In the genomic region with DNA sequence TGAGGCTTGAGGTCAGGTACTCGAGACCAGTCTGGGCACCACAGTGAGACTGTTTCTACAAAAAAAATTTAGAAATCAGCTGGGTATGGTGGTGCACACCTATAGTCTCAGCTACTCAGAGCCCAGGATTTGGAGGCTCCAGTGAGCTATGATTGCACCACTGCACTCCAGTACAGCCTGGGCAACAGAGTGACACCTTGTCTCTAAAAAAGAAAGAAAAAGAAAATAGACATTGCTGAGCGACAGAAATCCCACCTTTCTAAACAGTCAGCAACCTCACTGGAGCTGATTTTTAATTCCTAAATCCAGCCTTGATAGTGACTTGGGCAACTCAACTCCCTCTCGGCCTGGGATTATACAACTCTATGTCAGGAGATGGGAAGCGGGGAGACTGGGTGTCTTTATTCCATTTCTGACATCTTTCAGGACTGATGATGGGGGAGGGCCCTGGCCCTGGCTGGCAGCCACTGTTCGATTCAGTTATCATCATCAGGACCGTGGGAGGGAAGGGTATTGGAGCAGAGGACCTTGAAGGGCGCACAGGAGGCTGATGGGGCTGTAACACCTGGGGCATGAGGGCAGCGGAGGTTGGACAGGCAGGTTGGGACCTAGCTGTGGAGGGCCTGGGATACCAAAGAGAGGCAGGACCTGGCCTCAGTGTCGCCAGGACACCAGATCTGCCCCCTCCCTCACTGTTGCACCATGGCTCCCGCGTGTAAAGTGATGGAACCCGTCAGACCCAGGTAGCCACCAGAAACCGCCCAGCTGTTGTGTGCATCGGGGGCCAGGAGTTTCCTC, we compare ENCODE assay signal across 8 cellular contexts. TPM values are rescaled to one million over a fixed set of nuclear protein-coding genes. Genes with fewer than 3 reads are reported as not detected.
DNase-seq lines count a peak whose midpoint lies in the region; ATAC-seq and TF ChIP-seq lines count a peak whose summit lies in the region.

No MANE protein-coding gene starts in this region.

- H2BK120ac ChIP-seq in mesenchymal stem cell (ENCODE audit: low read depth, low read length): peak overlapping the region; percentile 50

- H3K14ac ChIP-seq in mesenchymal stem cell (ENCODE audit: low read length in 2 of 2): peak overlapping the region in 1 of 2 experiments; percentile 50

- peaks cover 5% of the 10 kb centered on the region for H3K79me1 ChIP-seq in mesenchymal stem cell (replicated peaks; ENCODE audit: low read length, poor library complexity, severe bottlenecking)

- H3K36me3 Mint-ChIP-seq in activated T-cell treated with anti-CD3 and anti-CD28 coated beads, Interleukin-2, amount 50 U/mL, for 4 hours (ENCODE audit: insufficient read depth): no peaks in the 10 kb centered on the region

- DNase-seq in activated T-cell treated with anti-CD3 and anti-CD28 coated beads, Interleukin-2, amount 50 U/mL, for 4 hours: no peak
- DNase-seq in activated T-cell treated with anti-CD3 and anti-CD28 coated beads, Interleukin-2, amount 50 U/mL, for 1 hour: no peak
- DNase-seq in body of pancreas: peak; percentile 43 to 53 (median 47)
- DNase-seq in mesenchymal stem cell: no peak
- DNase-seq in upper lobe of right lung: no peak
- no peak for DNase-seq in cerebellar nuclear complex (lab: John Stamatoyannopoulos, UW)
- no peak for DNase-seq in SW 1271 (lab: John Stamatoyannopoulos, UW)

- no peak overlapping the region for H2AFZ ChIP-seq in mesenchymal stem cell (ENCODE audit: low read depth, low read length)

- peak overlapping the region; percentile 88 for H3K4me3 Mint-ChIP-seq in activated T-cell treated with anti-CD3 and anti-CD28 coated beads, Interleukin-2, amount 50 U/mL, for 4 hours

- H3K4ac ChIP-seq in mesenchymal stem cell (ENCODE audit: low read depth in 1 of 2, low read length in 2 of 2): peak overlapping the region; percentile 10 to 88

- H3K27me3 ChIP-seq in body of pancreas (no peaks in the 10 kb centered on the region), mesenchymal stem cell (ENCODE audit: control insufficient read depth in 1 of 2, insufficient read depth in 1 of 2, low read length in 2 of 2) (no peaks in the 10 kb centered on the region), upper lobe of right lung (no peaks in the 10 kb centered on the region)

- no peaks in the 10 kb centered on the region for H3K9me3 Mint-ChIP-seq in activated T-cell treated with anti-CD3 and anti-CD28 coated beads, Interleukin-2, amount 50 U/mL, for 4 hours

- peak overlapping the region; percentile 29 to 99 for H2BK12ac ChIP-seq in mesenchymal stem cell (ENCODE audit: low read length in 2 of 2)

- peak overlapping the region; percentile 78 for H2AK5ac ChIP-seq in mesenchymal stem cell (ENCODE audit: low read length, severe bottlenecking)

- H4K8ac ChIP-seq in mesenchymal stem cell (ENCODE audit: low read length): peak overlapping the region; percentile 38

- no peak overlapping the region for H3K23ac ChIP-seq in mesenchymal stem cell (ENCODE audit: low read length in 2 of 2)

- intact Hi-C loops in body of pancreas (cut with DNase I): no loop called here
- intact Hi-C loops in upper lobe of right lung (cut with DNase I): loop anchor here (10.0 kb wide), 1 partner anchor 142 kb away; no protein-coding TSS in a partner anchor

- peak overlapping the region; percentile 39 for H2BK15ac ChIP-seq in mesenchymal stem cell (ENCODE audit: low read depth, poor library complexity, severe bottlenecking)

- peaks cover 33% of the 10 kb centered on the region for H3K4me1 ChIP-seq in body of pancreas
- H3K4me1 ChIP-seq in mesenchymal stem cell (ENCODE audit: control insufficient read depth, insufficient read depth, low read depth, low read length): peaks cover 12% of the 10 kb centered on the region
- H3K4me1 ChIP-seq in upper lobe of right lung: peaks cover 18% of the 10 kb centered on the region

- H3K36me3 ChIP-seq in body of pancreas (replicated peaks in 1 of 2; ENCODE audit: insufficient read depth in 1 of 2, low read depth in 2 of 2) (no peaks in the 10 kb centered on the region), mesenchymal stem cell (ENCODE audit: control insufficient read depth in 1 of 2, insufficient read depth in 2 of 2, low read depth in 1 of 2, low read length in 2 of 2) (peaks cover 7 to 13% of the 10 kb centered on the region in 2 experiments), upper lobe of right lung (no peaks in the 10 kb centered on the region)

- ATAC-seq in activated T-cell treated with anti-CD3 and anti-CD28 coated beads, Interleukin-2, amount 50 U/mL, for 4 hours: no peak
- ATAC-seq in body of pancreas: no peak
- no peak for ATAC-seq in upper lobe of right lung
- no peak for ATAC-seq in GM19035 (IDR thresholded peaks at IDR 0.05; ENCODE audit: unreplicated experiment)

- peak overlapping the region; percentile 78 to 93 for H3K18ac ChIP-seq in mesenchymal stem cell (ENCODE audit: low read depth in 1 of 2, low read length in 2 of 2)

- H3K4me3 ChIP-seq in body of pancreas (no peak overlapping the region), mesenchymal stem cell (ENCODE audit: insufficient read depth in 1 of 2, low read depth in 1 of 2, low read length in 2 of 2) (peak overlapping the region in 1 of 2 experiments; percentile 89), upper lobe of right lung (peak overlapping the region; percentile 90)

- no peaks in the 10 kb centered on the region for H3K9me3 ChIP-seq in body of pancreas
- no peaks in the 10 kb centered on the region for H3K9me3 ChIP-seq in mesenchymal stem cell (ENCODE audit: control insufficient read depth, low read length)
- no peaks in the 10 kb centered on the region for H3K9me3 ChIP-seq in upper lobe of right lung

- H4K91ac ChIP-seq in mesenchymal stem cell (ENCODE audit: low read length): peak overlapping the region; percentile 65

- WGBS in body of pancreas, 2 donors: 30 to 31% methylated on average over 12 to 13 of the region's 14 CpGs
- WGBS in mesenchymal stem cell: 78% methylated on average over 14 of the region's 14 CpGs

- peak overlapping the region; percentile 64 for H3K4me2 ChIP-seq in mesenchymal stem cell (ENCODE audit: low read length, poor library complexity, severe bottlenecking)

- no peak for TF ChIP-seq POLR2A in body of pancreas (IDR thresholded peaks at IDR 0.05)

- H3K27ac ChIP-seq in body of pancreas (peak overlapping the region; percentile 96 to 97 (median 96)), mesenchymal stem cell (ENCODE audit: low read length, poor library complexity, severe bottlenecking) (peak overlapping the region; percentile 55), upper lobe of right lung (peak overlapping the region; percentile 94)

- peak overlapping the region; percentile 94 for H3K9ac ChIP-seq in mesenchymal stem cell (ENCODE audit: low read length)

- H3K27me3 Mint-ChIP-seq in activated T-cell treated with anti-CD3 and anti-CD28 coated beads, Interleukin-2, amount 50 U/mL, for 4 hours (ENCODE audit: low read depth): no peaks in the 10 kb centered on the region

- peaks cover 25% of the 10 kb centered on the region for H3K4me1 Mint-ChIP-seq in activated T-cell treated with anti-CD3 and anti-CD28 coated beads, Interleukin-2, amount 50 U/mL, for 4 hours (ENCODE audit: low read depth)

- H2BK5ac ChIP-seq in mesenchymal stem cell (ENCODE audit: low read depth, low read length, poor library complexity, severe bottlenecking): no peak overlapping the region

- no peak for TF ChIP-seq CTCF in body of pancreas (IDR thresholded peaks at IDR 0.05)
- no peak for TF ChIP-seq CTCF in upper lobe of right lung (IDR thresholded peaks at IDR 0.05)

RNA-seq across cellular contexts. Expression of gene HSPB1, which starts 14.7 kb away (rescaled TPM):
- total RNA-seq in activated T-cell treated with anti-CD3 and anti-CD28 coated beads, Interleukin-2, amount 50 U/mL, for 4 hours: 10 to 100 TPM; 50.3 to 57.0 (median 53.8) TPM
- total RNA-seq in body of pancreas: 100 to 1,000 TPM; 367 to 445 TPM
- polyA plus RNA-seq in mesenchymal stem cell (2013, experiment 1 of 2): 794 TPM
- polyA plus RNA-seq in mesenchymal stem cell (2013, experiment 2 of 2): 815 TPM
- 494 TPM for total RNA-seq in upper lobe of right lung

RNA-seq across cellular contexts. Expression of gene YWHAG, which starts 41.6 kb away (rescaled TPM):
- total RNA-seq in activated T-cell treated with anti-CD3 and anti-CD28 coated beads, Interleukin-2, amount 50 U/mL, for 4 hours: 100 to 1,000 TPM; 164 to 173 (median 173) TPM
- total RNA-seq in body of pancreas (10 to 100 TPM; 24.1 to 60.0 TPM), upper lobe of right lung (102 TPM)
- polyA plus RNA-seq in mesenchymal stem cell (2013, experiment 1 of 2): 106 TPM
- 107 TPM for polyA plus RNA-seq in mesenchymal stem cell (2013, experiment 2 of 2)

Comparison
In these comparisons a context has a peak if more than half of its experiments do, and no peak if none do; other contexts are left out.
1. DNase-seq: peak in body of pancreas (4 of 4); none in activated T-cell treated with anti-CD3 and anti-CD28 coated beads, Interleukin-2, amount 50 U/mL, for 4 hours (single experiment), activated T-cell treated with anti-CD3 and anti-CD28 coated beads, Interleukin-2, amount 50 U/mL, for 1 hour (single experiment), mesenchymal stem cell (single experiment), upper lobe of right lung (single experiment), cerebellar nuclear complex (0 of 2) and SW 1271 (0 of 2).
2. Peak in every context shown above with its lines, with median percentiles within 50 percentile points of each other: H3K27ac ChIP-seq.